In the genomic region with DNA sequence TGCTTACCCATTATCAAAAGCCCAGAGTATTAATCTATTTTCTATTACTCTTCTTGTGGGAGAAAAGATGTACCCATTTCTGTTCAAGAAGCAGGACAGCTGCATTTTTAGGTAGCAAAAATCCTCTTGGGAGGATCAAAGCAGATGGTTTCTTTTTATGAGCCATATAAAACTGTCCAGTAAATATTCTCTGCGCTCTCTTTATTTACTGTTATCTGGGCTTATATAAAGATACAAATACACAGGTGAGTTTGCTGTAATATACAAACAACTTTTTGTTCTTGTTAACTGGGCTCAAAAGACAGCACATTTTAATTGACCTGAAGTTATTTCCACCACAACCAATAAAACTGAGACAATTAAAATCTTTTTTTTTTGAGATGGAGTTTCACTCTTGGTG, we compare ENCODE assay signal across 19 cellular contexts. TPM values are rescaled to one million over a fixed set of nuclear protein-coding genes. Genes with fewer than 3 reads are reported as not detected.
DNase-seq lines count a peak whose midpoint lies in the region; ATAC-seq and TF ChIP-seq lines count a peak whose summit lies in the region.
"Had no signal": no experiment of that assay in that cellular context is flagged by ENCODE, and none has a peak within 500 bp of the region (broad histone marks: within the 10 kb centered on the region; RNA-seq: fewer than 3 reads in every experiment).

No MANE protein-coding gene starts in this region.

- H3K4me1 ChIP-seq in psoas muscle: peaks cover 98% of the 10 kb centered on the region

- H3K27ac ChIP-seq in C4-2B (peak overlapping the region; percentile 97), psoas muscle (peak overlapping the region; percentile 80)
- H3K27ac ChIP-seq: SJSA1 had no signal

- intact Hi-C loops in psoas muscle (cut with DNase I): no loop called here

- no peak overlapping the region for H3K4me3 ChIP-seq in psoas muscle
- H3K4me3 ChIP-seq: K562, SJSA1 had no signal

- 78 to 91% (median 83%) methylated on average over 1 of the region's 1 CpG for WGBS in psoas muscle, 3 donors

- no peaks in the 10 kb centered on the region for H3K9me3 Mint-ChIP-seq in brain
- H3K9me3 Mint-ChIP-seq: H9 had no signal

- H3K4me3 Mint-ChIP-seq in brain: peak overlapping the region in 1 of 5 experiments; percentile 60
- H3K4me3 Mint-ChIP-seq: H9 had no signal

- peak overlapping the region in 3 of 5 experiments; percentile 53 to 90 (median 81) for H3K27ac Mint-ChIP-seq in brain

- H3K27me3 Mint-ChIP-seq in brain: no peaks in the 10 kb centered on the region

- ATAC-seq in psoas muscle: no peak
- no peak for ATAC-seq in omental fat pad (ENCODE audit: low FRiP score)
- ATAC-seq in GM19023 (IDR thresholded peaks at IDR 0.05; ENCODE audit: unreplicated experiment): no peak
- ATAC-seq: K562, PC-3 had no signal

- H3K4me1 Mint-ChIP-seq in brain: peaks cover 88% of the 10 kb centered on the region

- no peaks in the 10 kb centered on the region for H3K27me3 ChIP-seq in psoas muscle (ENCODE audit: insufficient read depth in 3 of 3, low read length in 2 of 3)
- H3K27me3 ChIP-seq: SJSA1 had no signal

- TF ChIP-seq CTCF in C4-2B (conservative IDR thresholded peaks at IDR 0.05): no peak
- TF ChIP-seq CTCF in brain (conservative IDR thresholded peaks at IDR 0.05): no peak
- no peak for TF ChIP-seq CTCF in psoas muscle (IDR thresholded peaks at IDR 0.05)
- no peak for TF ChIP-seq CTCF in omental fat pad (IDR thresholded peaks at IDR 0.05)

- H3K36me3 ChIP-seq in psoas muscle (ENCODE audit: insufficient read depth in 1 of 2, low read depth in 1 of 2): peaks cover 0 to 4% of the 10 kb centered on the region in 2 donors

- peak; percentile 36 for DNase-seq in DMS 273 (lab: John Stamatoyannopoulos, UW; ENCODE audit: unreplicated experiment)
- no peak for DNase-seq in DMS 273 treated with DMSO at 0.1 percent for 48 hours (lab: John Stamatoyannopoulos, UW)
- DNase-seq in psoas muscle: no peak
- DNase-seq in omental fat pad (ENCODE audit: low spot score): no peak
- no peak for DNase-seq in DMS79 treated with DMSO at 0.1 percent for 48 hours (lab: John Stamatoyannopoulos, UW)
- DNase-seq: 8988T, EL, H9, NCI-H1092, NCI-H146, NCI-H2081, NCI-H510A, NCI-H774, PC-3 had no signal

- H3K36me3 Mint-ChIP-seq in brain: peaks cover 38% of the 10 kb centered on the region

- no peaks in the 10 kb centered on the region for H3K9me3 ChIP-seq in psoas muscle
- H3K9me3 ChIP-seq: SJSA1 had no signal

RNA-seq across cellular contexts. Expression of a gene that starts 10.1 kb away (rescaled TPM):
- polyA plus RNA-seq in brain (ENCODE audit: insufficient read depth, low read depth, low replicate concordance) (43.1 TPM), psoas muscle (10 to 100 TPM in 1 of 3 donors, 1 to 10 TPM in 2; 7.3 to 12.1 (median 7.7) TPM)
- total RNA-seq in psoas muscle (10 to 100 TPM; 22.3 to 28.6 (median 24.4) TPM), omental fat pad (10 to 100 TPM; 15.6 to 47.1 (median 27.6) TPM)

RNA-seq across cellular contexts. Expression of a gene that starts 38.4 kb away (rescaled TPM):
- polyA plus RNA-seq in brain (ENCODE audit: insufficient read depth, low read depth, low replicate concordance): 34.5 TPM
- total RNA-seq in psoas muscle: 1 to 10 TPM in 2 of 4 donors, under 1 TPM in 2; 0.48 to 2.1 (median 1.1) TPM
- 1 to 10 TPM; 1.1 to 2.7 (median 1.2) TPM for polyA plus RNA-seq in psoas muscle
- total RNA-seq in omental fat pad: 10 to 100 TPM in 1 of 4 donors, 1 to 10 TPM in 3; 5.0 to 11.3 (median 6.3) TPM

RNA-seq across cellular contexts. Expression of a gene that starts 43.7 kb away (rescaled TPM):
- polyA plus RNA-seq in brain (ENCODE audit: insufficient read depth, low read depth, low replicate concordance) (183 TPM), psoas muscle (10 to 100 TPM; 30.4 to 35.3 (median 34.0) TPM)
- total RNA-seq in psoas muscle (10 to 100 TPM; 40.8 to 81.1 (median 43.9) TPM), omental fat pad (10 to 100 TPM; 51.1 to 95.0 (median 68.3) TPM)
